ENCODE assay signal across 1 cellular context in the genomic region with DNA sequence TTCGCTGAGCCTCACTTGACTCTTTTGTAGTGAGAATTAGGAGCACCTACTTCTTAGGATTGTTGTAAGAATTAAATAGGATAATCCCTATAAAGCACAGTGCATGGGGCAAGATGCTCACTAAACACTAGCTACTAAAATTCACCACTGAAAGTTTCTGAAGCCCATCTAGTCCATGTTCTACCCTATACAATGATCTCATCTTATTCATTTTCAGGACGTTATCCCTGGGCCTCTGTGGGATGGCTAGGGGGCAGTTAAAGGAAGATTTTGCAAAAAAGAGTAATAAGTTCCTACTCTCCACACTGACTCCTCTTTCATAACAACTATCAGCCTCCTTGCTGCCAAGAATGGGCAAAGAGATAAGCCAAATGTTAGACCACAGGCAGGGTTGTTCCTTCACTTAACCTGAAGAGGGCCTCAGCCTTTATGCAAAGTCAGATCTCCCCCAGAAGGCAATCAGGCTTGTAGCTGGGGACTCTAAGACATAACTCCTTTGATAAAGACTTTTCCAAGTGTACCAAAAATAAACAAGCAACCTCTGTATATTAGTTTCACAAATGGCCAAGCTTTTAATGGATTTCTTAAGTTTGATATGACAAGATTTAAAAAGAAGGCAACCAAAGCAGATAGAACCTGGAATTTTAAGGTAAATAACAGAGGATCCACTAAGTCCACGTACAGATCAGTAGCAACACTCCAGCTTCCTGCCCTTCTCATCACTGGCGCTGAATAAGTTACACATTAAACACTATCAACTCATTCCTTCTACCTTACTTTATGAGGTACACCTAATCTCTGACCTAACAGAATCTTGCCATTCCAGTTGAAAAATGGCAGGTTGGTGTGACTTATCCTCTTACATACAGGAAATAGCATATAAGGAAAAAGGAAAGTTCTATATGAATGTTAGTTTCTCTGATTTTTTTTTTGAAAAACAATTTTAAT.
TF ChIP-seq lines count a peak whose summit lies in the region.

No MANE protein-coding gene starts in this region.

TF ChIP-seq in GM12878, 131 proteins besides CTCF, POLR2A, EP300 and RAD21 (continued from another document and continues in another):
- TF ChIP-seq POLR2AphosphoS2 (IDR thresholded peaks at IDR 0.05; ENCODE audit: low read depth, low read length), result no peak
- TF ChIP-seq, protein P1, sequence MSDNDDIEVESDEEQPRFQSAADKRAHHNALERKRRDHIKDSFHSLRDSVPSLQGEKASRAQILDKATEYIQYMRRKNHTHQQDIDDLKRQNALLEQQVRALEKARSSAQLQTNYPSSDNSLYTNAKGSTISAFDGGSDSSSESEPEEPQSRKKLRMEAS (IDR thresholded peaks at IDR 0.05; ENCODE audit: low read depth, low read length), result no peak
- no peak for TF ChIP-seq NR2C1 (IDR thresholded peaks at IDR 0.05)
- TF ChIP-seq STAT1 (conservative IDR thresholded peaks at IDR 0.05), result no peak
- no peak for TF ChIP-seq CBX3 (IDR thresholded peaks at IDR 0.05; ENCODE audit: borderline replicate concordance, low read depth)
- TF ChIP-seq KDM1A (IDR thresholded peaks at IDR 0.05; ENCODE audit: borderline replicate concordance), result no peak
- TF ChIP-seq CREB1 (IDR thresholded peaks at IDR 0.05; ENCODE audit: low read depth), result no peak
- TF ChIP-seq BHLHE40 (IDR thresholded peaks at IDR 0.05; ENCODE audit: borderline replicate concordance in 1 of 2, low read depth in 2 of 2, low read length in 1 of 2), result 0 out of 4 replicates have a peak, but pooled peaks of 1 of the 2 experiments have one; percentile 13
- no peak for TF ChIP-seq PAX5 (IDR thresholded peaks at IDR 0.05; ENCODE audit: borderline replicate concordance, low read depth, low read length)
- TF ChIP-seq, protein P2, sequence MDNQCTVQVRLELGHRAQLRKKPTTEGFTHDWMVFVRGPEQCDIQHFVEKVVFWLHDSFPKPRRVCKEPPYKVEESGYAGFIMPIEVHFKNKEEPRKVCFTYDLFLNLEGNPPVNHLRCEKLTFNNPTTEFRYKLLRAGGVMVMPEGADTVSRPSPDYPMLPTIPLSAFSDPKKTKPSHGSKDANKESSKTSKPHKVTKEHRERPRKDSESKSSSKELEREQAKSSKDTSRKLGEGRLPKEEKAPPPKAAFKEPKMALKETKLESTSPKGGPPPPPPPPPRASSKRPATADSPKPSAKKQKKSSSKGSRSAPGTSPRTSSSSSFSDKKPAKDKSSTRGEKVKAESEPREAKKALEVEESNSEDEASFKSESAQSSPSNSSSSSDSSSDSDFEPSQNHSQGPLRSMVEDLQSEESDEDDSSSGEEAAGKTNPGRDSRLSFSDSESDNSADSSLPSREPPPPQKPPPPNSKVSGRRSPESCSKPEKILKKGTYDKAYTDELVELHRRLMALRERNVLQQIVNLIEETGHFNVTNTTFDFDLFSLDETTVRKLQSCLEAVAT (IDR thresholded peaks at IDR 0.05), result no peak
- no peak for TF ChIP-seq GABPA (IDR thresholded peaks at IDR 0.05; ENCODE audit: low read depth)
- no peak for TF ChIP-seq LARP7 (IDR thresholded peaks at IDR 0.05)
- TF ChIP-seq, protein P3, sequence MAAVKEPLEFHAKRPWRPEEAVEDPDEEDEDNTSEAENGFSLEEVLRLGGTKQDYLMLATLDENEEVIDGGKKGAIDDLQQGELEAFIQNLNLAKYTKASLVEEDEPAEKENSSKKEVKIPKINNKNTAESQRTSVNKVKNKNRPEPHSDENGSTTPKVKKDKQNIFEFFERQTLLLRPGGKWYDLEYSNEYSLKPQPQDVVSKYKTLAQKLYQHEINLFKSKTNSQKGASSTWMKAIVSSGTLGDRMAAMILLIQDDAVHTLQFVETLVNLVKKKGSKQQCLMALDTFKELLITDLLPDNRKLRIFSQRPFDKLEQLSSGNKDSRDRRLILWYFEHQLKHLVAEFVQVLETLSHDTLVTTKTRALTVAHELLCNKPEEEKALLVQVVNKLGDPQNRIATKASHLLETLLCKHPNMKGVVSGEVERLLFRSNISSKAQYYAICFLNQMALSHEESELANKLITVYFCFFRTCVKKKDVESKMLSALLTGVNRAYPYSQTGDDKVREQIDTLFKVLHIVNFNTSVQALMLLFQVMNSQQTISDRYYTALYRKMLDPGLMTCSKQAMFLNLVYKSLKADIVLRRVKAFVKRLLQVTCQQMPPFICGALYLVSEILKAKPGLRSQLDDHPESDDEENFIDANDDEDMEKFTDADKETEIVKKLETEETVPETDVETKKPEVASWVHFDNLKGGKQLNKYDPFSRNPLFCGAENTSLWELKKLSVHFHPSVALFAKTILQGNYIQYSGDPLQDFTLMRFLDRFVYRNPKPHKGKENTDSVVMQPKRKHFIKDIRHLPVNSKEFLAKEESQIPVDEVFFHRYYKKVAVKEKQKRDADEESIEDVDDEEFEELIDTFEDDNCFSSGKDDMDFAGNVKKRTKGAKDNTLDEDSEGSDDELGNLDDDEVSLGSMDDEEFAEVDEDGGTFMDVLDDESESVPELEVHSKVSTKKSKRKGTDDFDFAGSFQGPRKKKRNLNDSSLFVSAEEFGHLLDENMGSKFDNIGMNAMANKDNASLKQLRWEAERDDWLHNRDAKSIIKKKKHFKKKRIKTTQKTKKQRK (IDR thresholded peaks at IDR 0.05; ENCODE audit: low read depth, low read length), result no peak
- TF ChIP-seq, protein P4, sequence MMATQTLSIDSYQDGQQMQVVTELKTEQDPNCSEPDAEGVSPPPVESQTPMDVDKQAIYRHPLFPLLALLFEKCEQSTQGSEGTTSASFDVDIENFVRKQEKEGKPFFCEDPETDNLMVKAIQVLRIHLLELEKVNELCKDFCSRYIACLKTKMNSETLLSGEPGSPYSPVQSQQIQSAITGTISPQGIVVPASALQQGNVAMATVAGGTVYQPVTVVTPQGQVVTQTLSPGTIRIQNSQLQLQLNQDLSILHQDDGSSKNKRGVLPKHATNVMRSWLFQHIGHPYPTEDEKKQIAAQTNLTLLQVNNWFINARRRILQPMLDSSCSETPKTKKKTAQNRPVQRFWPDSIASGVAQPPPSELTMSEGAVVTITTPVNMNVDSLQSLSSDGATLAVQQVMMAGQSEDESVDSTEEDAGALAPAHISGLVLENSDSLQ (IDR thresholded peaks at IDR 0.05), result no peak
- no peak for TF ChIP-seq TAF1 (IDR thresholded peaks at IDR 0.05; ENCODE audit: borderline replicate concordance, low read depth, low read length)
- no peak for TF ChIP-seq HCFC1 (IDR thresholded peaks at IDR 0.05; ENCODE audit: low read length)
- TF ChIP-seq BACH1 (IDR thresholded peaks at IDR 0.05; ENCODE audit: borderline replicate concordance), result 0 out of 2 replicates have a peak, but pooled peaks have one; percentile 13
- no peak for TF ChIP-seq RFX5 (IDR thresholded peaks at IDR 0.05; ENCODE audit: low read depth, low read length)
- TF ChIP-seq, protein P5, sequence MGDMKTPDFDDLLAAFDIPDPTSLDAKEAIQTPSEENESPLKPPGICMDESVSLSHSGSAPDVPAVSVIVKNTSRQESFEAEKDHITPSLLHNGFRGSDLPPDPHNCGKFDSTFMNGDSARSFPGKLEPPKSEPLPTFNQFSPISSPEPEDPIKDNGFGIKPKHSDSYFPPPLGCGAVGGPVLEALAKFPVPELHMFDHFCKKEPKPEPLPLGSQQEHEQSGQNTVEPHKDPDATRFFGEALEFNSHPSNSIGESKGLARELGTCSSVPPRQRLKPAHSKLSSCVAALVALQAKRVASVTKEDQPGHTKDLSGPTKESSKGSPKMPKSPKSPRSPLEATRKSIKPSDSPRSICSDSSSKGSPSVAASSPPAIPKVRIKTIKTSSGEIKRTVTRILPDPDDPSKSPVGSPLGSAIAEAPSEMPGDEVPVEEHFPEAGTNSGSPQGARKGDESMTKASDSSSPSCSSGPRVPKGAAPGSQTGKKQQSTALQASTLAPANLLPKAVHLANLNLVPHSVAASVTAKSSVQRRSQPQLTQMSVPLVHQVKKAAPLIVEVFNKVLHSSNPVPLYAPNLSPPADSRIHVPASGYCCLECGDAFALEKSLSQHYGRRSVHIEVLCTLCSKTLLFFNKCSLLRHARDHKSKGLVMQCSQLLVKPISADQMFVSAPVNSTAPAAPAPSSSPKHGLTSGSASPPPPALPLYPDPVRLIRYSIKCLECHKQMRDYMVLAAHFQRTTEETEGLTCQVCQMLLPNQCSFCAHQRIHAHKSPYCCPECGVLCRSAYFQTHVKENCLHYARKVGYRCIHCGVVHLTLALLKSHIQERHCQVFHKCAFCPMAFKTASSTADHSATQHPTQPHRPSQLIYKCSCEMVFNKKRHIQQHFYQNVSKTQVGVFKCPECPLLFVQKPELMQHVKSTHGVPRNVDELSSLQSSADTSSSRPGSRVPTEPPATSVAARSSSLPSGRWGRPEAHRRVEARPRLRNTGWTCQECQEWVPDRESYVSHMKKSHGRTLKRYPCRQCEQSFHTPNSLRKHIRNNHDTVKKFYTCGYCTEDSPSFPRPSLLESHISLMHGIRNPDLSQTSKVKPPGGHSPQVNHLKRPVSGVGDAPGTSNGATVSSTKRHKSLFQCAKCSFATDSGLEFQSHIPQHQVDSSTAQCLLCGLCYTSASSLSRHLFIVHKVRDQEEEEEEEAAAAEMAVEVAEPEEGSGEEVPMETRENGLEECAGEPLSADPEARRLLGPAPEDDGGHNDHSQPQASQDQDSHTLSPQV (IDR thresholded peaks at IDR 0.05), result no peak
- TF ChIP-seq ETV6 (conservative IDR thresholded peaks at IDR 0.05 in 1 of 2, IDR thresholded peaks at IDR 0.05 in 1 of 2; ENCODE audit: borderline replicate concordance in 1 of 2, low read depth in 1 of 2), result no peak
- TF ChIP-seq PML (IDR thresholded peaks at IDR 0.05; ENCODE audit: low read length), result no peak
- TF ChIP-seq ZNF207 (IDR thresholded peaks at IDR 0.05; ENCODE audit: borderline replicate concordance), result no peak
- TF ChIP-seq SUZ12 (IDR thresholded peaks at IDR 0.05; ENCODE audit: unreplicated experiment), result no peak
- TF ChIP-seq, protein P6, sequence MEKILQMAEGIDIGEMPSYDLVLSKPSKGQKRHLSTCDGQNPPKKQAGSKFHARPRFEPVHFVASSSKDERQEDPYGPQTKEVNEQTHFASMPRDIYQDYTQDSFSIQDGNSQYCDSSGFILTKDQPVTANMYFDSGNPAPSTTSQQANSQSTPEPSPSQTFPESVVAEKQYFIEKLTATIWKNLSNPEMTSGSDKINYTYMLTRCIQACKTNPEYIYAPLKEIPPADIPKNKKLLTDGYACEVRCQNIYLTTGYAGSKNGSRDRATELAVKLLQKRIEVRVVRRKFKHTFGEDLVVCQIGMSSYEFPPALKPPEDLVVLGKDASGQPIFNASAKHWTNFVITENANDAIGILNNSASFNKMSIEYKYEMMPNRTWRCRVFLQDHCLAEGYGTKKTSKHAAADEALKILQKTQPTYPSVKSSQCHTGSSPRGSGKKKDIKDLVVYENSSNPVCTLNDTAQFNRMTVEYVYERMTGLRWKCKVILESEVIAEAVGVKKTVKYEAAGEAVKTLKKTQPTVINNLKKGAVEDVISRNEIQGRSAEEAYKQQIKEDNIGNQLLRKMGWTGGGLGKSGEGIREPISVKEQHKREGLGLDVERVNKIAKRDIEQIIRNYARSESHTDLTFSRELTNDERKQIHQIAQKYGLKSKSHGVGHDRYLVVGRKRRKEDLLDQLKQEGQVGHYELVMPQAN (conservative IDR thresholded peaks at IDR 0.05), result no peak
- TF ChIP-seq, protein P7, sequence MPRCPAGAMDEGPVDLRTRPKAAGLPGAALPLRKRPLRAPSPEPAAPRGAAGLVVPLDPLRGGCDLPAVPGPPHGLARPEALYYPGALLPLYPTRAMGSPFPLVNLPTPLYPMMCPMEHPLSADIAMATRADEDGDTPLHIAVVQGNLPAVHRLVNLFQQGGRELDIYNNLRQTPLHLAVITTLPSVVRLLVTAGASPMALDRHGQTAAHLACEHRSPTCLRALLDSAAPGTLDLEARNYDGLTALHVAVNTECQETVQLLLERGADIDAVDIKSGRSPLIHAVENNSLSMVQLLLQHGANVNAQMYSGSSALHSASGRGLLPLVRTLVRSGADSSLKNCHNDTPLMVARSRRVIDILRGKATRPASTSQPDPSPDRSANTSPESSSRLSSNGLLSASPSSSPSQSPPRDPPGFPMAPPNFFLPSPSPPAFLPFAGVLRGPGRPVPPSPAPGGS (IDR thresholded peaks at IDR 0.05; ENCODE audit: borderline replicate concordance, insufficient read depth, low read depth, low read length, poor library complexity, severe bottlenecking), result no peak
- TF ChIP-seq ZNF274 (IDR thresholded peaks at IDR 0.05; ENCODE audit: insufficient read depth, insufficient read length), result no peak
- TF ChIP-seq RCOR1 (conservative IDR thresholded peaks at IDR 0.05; ENCODE audit: low read depth, low read length), result no peak
- no peak for TF ChIP-seq GATAD2B (conservative IDR thresholded peaks at IDR 0.05; ENCODE audit: low read depth)
- TF ChIP-seq JUND (IDR thresholded peaks at IDR 0.05; ENCODE audit: low read depth, low read length), result no peak
- no peak for TF ChIP-seq MYC (IDR thresholded peaks at IDR 0.05; ENCODE audit: insufficient read depth, insufficient read length, insufficient replicate concordance, low read length, severe bottlenecking)
- no peak for TF ChIP-seq POLR2AphosphoS5 (IDR thresholded peaks at IDR 0.05; ENCODE audit: low read length)
- no peak for TF ChIP-seq CEBPB (IDR thresholded peaks at IDR 0.05; ENCODE audit: borderline replicate concordance in 1 of 2, low read depth in 2 of 2, low read length in 2 of 2)
- no peak for TF ChIP-seq TCF3 (IDR thresholded peaks at IDR 0.05; ENCODE audit: borderline replicate concordance, insufficient read depth, low read depth, low read length)
- TF ChIP-seq HDAC6 (IDR thresholded peaks at IDR 0.05; ENCODE audit: unreplicated experiment), result no peak
- TF ChIP-seq CHD2 (IDR thresholded peaks at IDR 0.05; ENCODE audit: borderline replicate concordance, low read depth, low read length), result no peak
- TF ChIP-seq, protein P8, sequence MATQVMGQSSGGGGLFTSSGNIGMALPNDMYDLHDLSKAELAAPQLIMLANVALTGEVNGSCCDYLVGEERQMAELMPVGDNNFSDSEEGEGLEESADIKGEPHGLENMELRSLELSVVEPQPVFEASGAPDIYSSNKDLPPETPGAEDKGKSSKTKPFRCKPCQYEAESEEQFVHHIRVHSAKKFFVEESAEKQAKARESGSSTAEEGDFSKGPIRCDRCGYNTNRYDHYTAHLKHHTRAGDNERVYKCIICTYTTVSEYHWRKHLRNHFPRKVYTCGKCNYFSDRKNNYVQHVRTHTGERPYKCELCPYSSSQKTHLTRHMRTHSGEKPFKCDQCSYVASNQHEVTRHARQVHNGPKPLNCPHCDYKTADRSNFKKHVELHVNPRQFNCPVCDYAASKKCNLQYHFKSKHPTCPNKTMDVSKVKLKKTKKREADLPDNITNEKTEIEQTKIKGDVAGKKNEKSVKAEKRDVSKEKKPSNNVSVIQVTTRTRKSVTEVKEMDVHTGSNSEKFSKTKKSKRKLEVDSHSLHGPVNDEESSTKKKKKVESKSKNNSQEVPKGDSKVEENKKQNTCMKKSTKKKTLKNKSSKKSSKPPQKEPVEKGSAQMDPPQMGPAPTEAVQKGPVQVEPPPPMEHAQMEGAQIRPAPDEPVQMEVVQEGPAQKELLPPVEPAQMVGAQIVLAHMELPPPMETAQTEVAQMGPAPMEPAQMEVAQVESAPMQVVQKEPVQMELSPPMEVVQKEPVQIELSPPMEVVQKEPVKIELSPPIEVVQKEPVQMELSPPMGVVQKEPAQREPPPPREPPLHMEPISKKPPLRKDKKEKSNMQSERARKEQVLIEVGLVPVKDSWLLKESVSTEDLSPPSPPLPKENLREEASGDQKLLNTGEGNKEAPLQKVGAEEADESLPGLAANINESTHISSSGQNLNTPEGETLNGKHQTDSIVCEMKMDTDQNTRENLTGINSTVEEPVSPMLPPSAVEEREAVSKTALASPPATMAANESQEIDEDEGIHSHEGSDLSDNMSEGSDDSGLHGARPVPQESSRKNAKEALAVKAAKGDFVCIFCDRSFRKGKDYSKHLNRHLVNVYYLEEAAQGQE (IDR thresholded peaks at IDR 0.05; ENCODE audit: low read depth, low read length), result no peak
